In the genomic region with DNA sequence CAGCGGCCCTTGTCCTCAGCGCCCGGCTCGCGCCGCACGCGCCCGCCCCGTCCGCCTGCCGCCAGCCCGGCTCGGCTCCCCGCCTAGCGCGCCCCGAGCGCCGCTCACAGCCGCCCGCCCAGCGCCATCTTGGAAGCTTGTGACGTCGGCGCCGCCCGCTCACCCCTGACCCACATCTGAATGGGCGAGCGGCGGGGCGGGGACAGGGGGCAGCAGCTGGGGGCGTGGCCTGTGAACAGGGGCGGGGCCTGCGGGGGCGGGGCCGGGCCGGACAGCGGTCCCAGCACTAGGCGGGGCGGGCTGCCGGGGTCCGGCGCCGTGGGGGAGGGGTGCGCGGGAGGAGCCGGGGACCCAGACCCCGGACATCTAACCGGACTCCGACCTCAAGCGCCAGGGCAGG, we compare ENCODE assay signal across 9 cellular contexts. TPM values are rescaled to one million over a fixed set of nuclear protein-coding genes. Genes with fewer than 3 reads are reported as not detected.
A peak's percentile ranks its signal among the peaks of the same experiment; 100 is the strongest.
DNase-seq lines count a peak whose midpoint lies in the region; ATAC-seq and TF ChIP-seq lines count a peak whose summit lies in the region.
"Not testable (repeated sequence)": the region's sequence is repeated elsewhere in the genome, so short reads cannot be mapped to it uniquely, and the experiment has no call there.
"Had no signal": no experiment of that assay in that cellular context is flagged by ENCODE, and none has a peak within 500 bp of the region (broad histone marks: within the 10 kb centered on the region; RNA-seq: fewer than 3 reads in every experiment).

No MANE protein-coding gene starts in this region.

- not testable (repeated sequence) for H3K4me3 ChIP-seq in HCT116 (replicated peaks in 1 of 2; ENCODE audit: low read depth in 1 of 2, low read length in 2 of 2); PC-3 (ENCODE audit: low read length); gastrocnemius medialis

- not testable (repeated sequence) for H3K36me3 Mint-ChIP-seq in CD4-positive, alpha-beta T cell (ENCODE audit: low read depth); activated T-cell treated with anti-CD3 and anti-CD28 coated beads, Interleukin-2, amount 50 U/mL, for 72 hours (ENCODE audit: insufficient read depth in 2 of 2)

- RAD21 ChIA-PET in HCT116 (lab: Charles Lee; ENCODE audit: low non-redundant PET in 1 of 2, low total read pairs in 2 of 2, uncharacterized antibody in 2 of 2, unreplicated experiment in 2 of 2), result not testable (repeated sequence)

- POLR2A ChIA-PET in CD4-positive, alpha-beta T cell (lab: Charles Lee); HCT116 (lab: Charles Lee); PC-3 (lab: Charles Lee; ENCODE audit: unreplicated experiment): not testable (repeated sequence)

- CTCF ChIA-PET in CD4-positive, alpha-beta T cell (lab: Charles Lee); HCT116 (lab: Charles Lee); PC-3 (lab: Charles Lee): not testable (repeated sequence)

- not testable (repeated sequence) for H3K4me3 Mint-ChIP-seq in CD4-positive, alpha-beta T cell; activated T-cell treated with anti-CD3 and anti-CD28 coated beads, Interleukin-2, amount 50 U/mL, for 72 hours

- H2AFZ ChIP-seq in HCT116 (ENCODE audit: low read depth, low read length, poor library complexity, severe bottlenecking); PC-3 (ENCODE audit: low read length): not testable (repeated sequence)

- TF ChIP-seq POLR2A in HCT116 (IDR thresholded peaks at IDR 0.05; ENCODE audit: borderline replicate concordance, extremely low read depth, insufficient read depth, insufficient read length); gastrocnemius medialis (IDR thresholded peaks at IDR 0.05): not testable (repeated sequence)

- not testable (repeated sequence) for TF ChIP-seq CTCF in CD4-positive, alpha-beta T cell (IDR thresholded peaks at IDR 0.05); HCT116 (IDR thresholded peaks at IDR 0.05 in 2 of 3, conservative IDR thresholded peaks at IDR 0.05 in 1 of 3; ENCODE audit: borderline replicate concordance in 1 of 3, insufficient read depth in 1 of 3, low read depth in 2 of 3, low read length in 2 of 3); PC-3 (conservative IDR thresholded peaks at IDR 0.05; ENCODE audit: low read depth, low read length); gastrocnemius medialis (IDR thresholded peaks at IDR 0.05 in 4 of 5, conservative IDR thresholded peaks at IDR 0.05 in 1 of 5)

- BruUV-seq in HCT116 (replicated peaks; lab: Mats Ljungman, UMichigan); PC-3 (replicated peaks; lab: Mats Ljungman, UMichigan): not testable (repeated sequence)

- H3K79me2 ChIP-seq in HCT116 (ENCODE audit: insufficient read depth, low read length); PC-3 (ENCODE audit: low read length): not testable (repeated sequence)

- H3K4me1 ChIP-seq in HCT116 (ENCODE audit: control insufficient read depth in 1 of 2, insufficient read depth in 2 of 2, low read length in 2 of 2); PC-3 (ENCODE audit: insufficient read depth, low read length); gastrocnemius medialis: not testable (repeated sequence)

- in situ Hi-C loops in gastrocnemius medialis (cut with MboI; ENCODE audit: low sequenced_read_pairs in 4 of 4), result not testable (repeated sequence)

- not testable (repeated sequence) for H4K20me1 ChIP-seq in HCT116 (ENCODE audit: insufficient read depth); PC-3 (ENCODE audit: low read length)

- not testable (repeated sequence) for TF ChIP-seq RAD21 in HCT116 (IDR thresholded peaks at IDR 0.05; ENCODE audit: low read depth)

- H3K9me3 Mint-ChIP-seq in CD4-positive, alpha-beta T cell; activated T-cell treated with anti-CD3 and anti-CD28 coated beads, Interleukin-2, amount 50 U/mL, for 72 hours: not testable (repeated sequence)

- intact Hi-C loops in CD4-positive, alpha-beta T cell (cut with DNase I, micrococcal nuclease); HCT116 (cut with micrococcal nuclease); PC-3 (cut with micrococcal nuclease); left cardiac atrium (cut with DNase I); gastrocnemius medialis (cut with DNase I; ENCODE audit: low total_unique reads): not testable (repeated sequence)

- H3K27me3 ChIP-seq in CD4-positive, alpha-beta T cell (ENCODE audit: control insufficient read depth, insufficient read depth, low read length); HCT116 (ENCODE audit: insufficient read depth, low read length); PC-3 (ENCODE audit: low read length); gastrocnemius medialis: not testable (repeated sequence)

- not testable (repeated sequence) for H3K4me1 Mint-ChIP-seq in CD4-positive, alpha-beta T cell (ENCODE audit: low read depth); activated T-cell treated with anti-CD3 and anti-CD28 coated beads, Interleukin-2, amount 50 U/mL, for 72 hours (ENCODE audit: low read depth)

- peak; percentile 67 for ATAC-seq in CD4-positive, alpha-beta T cell (ENCODE audit: poor library complexity)
- ATAC-seq in GM19395 (IDR thresholded peaks at IDR 0.05; ENCODE audit: unreplicated experiment) (peak; percentile 72), HCT116 (peak; percentile 87), HG03066 (IDR thresholded peaks at IDR 0.05; ENCODE audit: low read depth, unreplicated experiment) (peak; percentile 58), PC-3 (peak; percentile 54), left cardiac atrium (peak; percentile 90 to 91), gastrocnemius medialis (peak; percentile 86 to 88)
- peak; percentile 87 to 89 for ATAC-seq in activated T-cell treated with anti-CD3 and anti-CD28 coated beads, Interleukin-2, amount 50 U/mL, for 72 hours (replicated peaks in 1 of 2)

- H3K27ac Mint-ChIP-seq in CD4-positive, alpha-beta T cell; activated T-cell treated with anti-CD3 and anti-CD28 coated beads, Interleukin-2, amount 50 U/mL, for 72 hours: not testable (repeated sequence)

- not testable (repeated sequence) for H3K9ac ChIP-seq in HCT116 (ENCODE audit: low read length); PC-3 (ENCODE audit: low read length)

- H3K9me3 ChIP-seq in CD4-positive, alpha-beta T cell (ENCODE audit: control insufficient read depth, low read length); HCT116 (ENCODE audit: control insufficient read depth in 1 of 2, insufficient read depth in 1 of 2, low read depth in 1 of 2, low read length in 2 of 2); PC-3 (ENCODE audit: low read length); gastrocnemius medialis: not testable (repeated sequence)

- not testable (repeated sequence) for H3F3A ChIP-seq in PC-3 (ENCODE audit: low read length, unreplicated experiment)

- not testable (repeated sequence) for H3K9me2 ChIP-seq in HCT116 (ENCODE audit: insufficient read depth); PC-3 (replicated peaks; ENCODE audit: low read length)

- not testable (repeated sequence) for H3K27me3 Mint-ChIP-seq in CD4-positive, alpha-beta T cell; activated T-cell treated with anti-CD3 and anti-CD28 coated beads, Interleukin-2, amount 50 U/mL, for 72 hours (ENCODE audit: low read depth)

- not testable (repeated sequence) for H3K36me3 ChIP-seq in HCT116 (ENCODE audit: control insufficient read depth in 1 of 2, insufficient read depth in 2 of 2, low read length in 2 of 2); PC-3 (ENCODE audit: low read depth, low read length); gastrocnemius medialis

- not testable (repeated sequence) for H3K4me2 ChIP-seq in HCT116 (ENCODE audit: low read length); PC-3 (ENCODE audit: low read length)

- not testable (repeated sequence) for H3K27ac ChIP-seq in CD4-positive, alpha-beta T cell (ENCODE audit: low read depth, low read length); HCT116 (ENCODE audit: low read depth, low read length); PC-3 (ENCODE audit: low read length); gastrocnemius medialis

- DNase-seq in CD4-positive, alpha-beta T cell, result peak in 3 of 10 experiments; percentile 52 to 57 (median 56)
- not testable (repeated sequence) for DNase-seq in HCT116 (ENCODE audit: low read depth, low spot score); PC-3; left cardiac atrium; gastrocnemius medialis
- peak in 1 of 2 donors; percentile 34 for DNase-seq in activated T-cell treated with anti-CD3 and anti-CD28 coated beads, Interleukin-2, amount 50 U/mL, for 72 hours

RNA-seq across cellular contexts. Expression of a gene that starts 33.9 kb away (rescaled TPM):
- total RNA-seq in CD4-positive, alpha-beta T cell, result under 1 TPM in 1 of 2 experiments, not detected in 1; 0.14 TPM
- total RNA-seq in HCT116 (2021; ENCODE audit: unreplicated experiment) (0.15 TPM), PC-3 (2014; rRNA removed) (0.29 TPM in 1 of 2 replicates, not detected in the other), left cardiac atrium (under 1 TPM; 0.05 to 0.21 TPM), gastrocnemius medialis (under 1 TPM in 1 of 4 donors, not detected in 3; 0.04 TPM)
- polyA plus RNA-seq in HCT116 (2012), result 0.03 and 0.06 TPM in 2 replicates
- under 1 TPM in 1 of 2 donors, not detected in 1; 0.19 TPM for total RNA-seq in activated T-cell treated with anti-CD3 and anti-CD28 coated beads, Interleukin-2, amount 50 U/mL, for 72 hours
- total RNA-seq: myocyte had no signal

RNA-seq across cellular contexts. Expression of a gene that starts 50.1 kb away (rescaled TPM):
- 10 to 100 TPM; 18.7 TPM for total RNA-seq in CD4-positive, alpha-beta T cell
- total RNA-seq in HCT116 (2021; ENCODE audit: unreplicated experiment) (55.6 TPM), PC-3 (2014; rRNA removed) (50.7 and 72.0 TPM in 2 replicates), left cardiac atrium (10 to 100 TPM; 40.1 to 42.3 TPM), gastrocnemius medialis (10 to 100 TPM; 61.5 to 88.7 (median 70.5) TPM)
- polyA plus RNA-seq in HCT116 (2012), result 27.8 and 39.1 TPM in 2 replicates
- total RNA-seq in activated T-cell treated with anti-CD3 and anti-CD28 coated beads, Interleukin-2, amount 50 U/mL, for 72 hours, result 10 to 100 TPM; 42.7 to 43.5 TPM

RNA-seq across cellular contexts. Expression of a gene that starts 50.2 kb away (rescaled TPM):
- total RNA-seq in CD4-positive, alpha-beta T cell, result 1 to 10 TPM; 3.9 to 4.3 TPM
- total RNA-seq in HCT116 (2021; ENCODE audit: unreplicated experiment) (3.1 TPM), PC-3 (2014; rRNA removed) (6.4 and 6.7 TPM in 2 replicates), left cardiac atrium (under 1 TPM; 0.31 to 0.82 TPM), gastrocnemius medialis (under 1 TPM in 1 of 4 donors, not detected in 3; 0.16 TPM)
- 3.7 and 4.4 TPM in 2 replicates for polyA plus RNA-seq in HCT116 (2012)
- total RNA-seq in activated T-cell treated with anti-CD3 and anti-CD28 coated beads, Interleukin-2, amount 50 U/mL, for 72 hours, result 1 to 10 TPM; 1.5 to 3.0 TPM
